ENCODE assay signal across 1 cellular context in the genomic region with DNA sequence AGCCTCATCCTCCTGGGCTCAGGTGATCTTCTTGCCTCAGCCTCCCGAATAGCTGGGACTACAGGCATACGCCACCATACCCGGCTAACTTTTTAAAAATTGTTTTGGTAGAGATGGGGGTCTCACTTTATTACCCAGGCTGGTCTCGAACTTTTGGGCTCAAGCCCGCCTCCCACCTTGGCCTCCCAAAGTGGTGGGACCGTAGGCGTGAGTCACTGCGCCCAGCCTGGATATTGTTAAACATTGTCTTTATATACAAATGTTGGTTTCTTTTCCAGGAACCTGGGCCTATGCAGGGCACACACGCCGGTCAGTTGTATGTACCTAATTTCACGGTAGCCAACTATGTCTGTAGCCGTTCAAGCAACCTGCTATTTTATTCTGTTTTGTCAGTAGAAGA.
TF ChIP-seq lines count a peak whose summit lies in the region.

No MANE protein-coding gene starts in this region.

TF ChIP-seq in IMR-90, 13 proteins besides CTCF, POLR2A, EP300 and RAD21 (continued from another document):
- TF ChIP-seq NFE2L2 (IDR thresholded peaks at IDR 0.05; ENCODE audit: low read depth, low read length) (no peak), CEBPB (IDR thresholded peaks at IDR 0.05; ENCODE audit: low read depth, low read length) (no peak), FOS (IDR thresholded peaks at IDR 0.05; ENCODE audit: low read depth, low read length) (no peak), BHLHE40 (IDR thresholded peaks at IDR 0.05; ENCODE audit: low read depth, low read length) (no peak), SMC3 (IDR thresholded peaks at IDR 0.05; ENCODE audit: low read depth, low read length) (no peak), RCOR1 (IDR thresholded peaks at IDR 0.05; ENCODE audit: insufficient replicate concordance, low read length) (no peak), RFX5 (IDR thresholded peaks at IDR 0.05; ENCODE audit: low read depth, low read length) (no peak), CHD1 (IDR thresholded peaks at IDR 0.05; ENCODE audit: low read depth, low read length) (no peak)
- TF ChIP-seq, protein P1, sequence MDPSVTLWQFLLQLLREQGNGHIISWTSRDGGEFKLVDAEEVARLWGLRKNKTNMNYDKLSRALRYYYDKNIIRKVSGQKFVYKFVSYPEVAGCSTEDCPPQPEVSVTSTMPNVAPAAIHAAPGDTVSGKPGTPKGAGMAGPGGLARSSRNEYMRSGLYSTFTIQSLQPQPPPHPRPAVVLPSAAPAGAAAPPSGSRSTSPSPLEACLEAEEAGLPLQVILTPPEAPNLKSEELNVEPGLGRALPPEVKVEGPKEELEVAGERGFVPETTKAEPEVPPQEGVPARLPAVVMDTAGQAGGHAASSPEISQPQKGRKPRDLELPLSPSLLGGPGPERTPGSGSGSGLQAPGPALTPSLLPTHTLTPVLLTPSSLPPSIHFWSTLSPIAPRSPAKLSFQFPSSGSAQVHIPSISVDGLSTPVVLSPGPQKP (IDR thresholded peaks at IDR 0.05; ENCODE audit: borderline replicate concordance, low read depth, low read length) = no peak
